Comparison of ENCODE assay signal across 8 cellular contexts in genomic region chr14:51873221-51873893, GRCh38. TPM values are rescaled to one million over a fixed set of nuclear protein-coding genes. Genes with fewer than 3 reads are reported as not detected.
DNase-seq lines count a peak whose midpoint lies in the region; ATAC-seq and TF ChIP-seq lines count a peak whose summit lies in the region.

No MANE protein-coding gene starts in this region.

- no peaks in the 10 kb centered on the region for H3K9me3 Mint-ChIP-seq in T-cell

- no peaks in the 10 kb centered on the region for H3K27me3 Mint-ChIP-seq in T-cell

- ATAC-seq in GM21423 (IDR thresholded peaks at IDR 0.05; ENCODE audit: unreplicated experiment), result peak; percentile 92
- ATAC-seq in HG03571 (IDR thresholded peaks at IDR 0.05; ENCODE audit: unreplicated experiment), result peak; percentile 82
- ATAC-seq in T-cell (replicated peaks in 1 of 4), result peak; percentile 46 to 62 (median 54)

- peak overlapping the region; percentile 75 to 85 for H3K27ac Mint-ChIP-seq in T-cell

- peaks cover 57 to 68% (median 68%) of the 10 kb centered on the region in 3 donors for H3K4me1 Mint-ChIP-seq in T-cell

- no peak overlapping the region for H2AFZ ChIP-seq in fibroblast of lung (ENCODE audit: low read length)

- H3K36me3 ChIP-seq in fibroblast of lung (ENCODE audit: control insufficient read depth, insufficient read depth, low read length), result no peaks in the 10 kb centered on the region

- no peak for TF ChIP-seq CTCF in fibroblast of lung (conservative IDR thresholded peaks at IDR 0.05 in 1 of 2, IDR thresholded peaks at IDR 0.05 in 1 of 2; ENCODE audit: low read depth in 1 of 2, low read length in 2 of 2)

- no peak overlapping the region for H3K4me3 ChIP-seq in fibroblast of lung (replicated peaks in 1 of 4; ENCODE audit: control extremely low read depth in 1 of 4, insufficient read depth in 1 of 4, low read depth in 3 of 4, low read length in 4 of 4)

- no peaks in the 10 kb centered on the region for H3K79me2 ChIP-seq in fibroblast of lung (ENCODE audit: control insufficient read depth, insufficient read depth, low read length)

- CTCF ChIA-PET in T-cell (lab: Charles Lee), result no interaction called here

- H3K9me3 ChIP-seq in fibroblast of lung (ENCODE audit: control insufficient read depth, insufficient read depth, low read depth, low read length), result no peaks in the 10 kb centered on the region

- H3K27ac ChIP-seq in fibroblast of lung (ENCODE audit: insufficient read depth, low read length), result peak overlapping the region; percentile 18

- H3K36me3 Mint-ChIP-seq in T-cell, result peaks cover 26% of the 10 kb centered on the region

- DNase-seq in NOMO-1 treated with DMSO at 0.1 percent for 48 hours (lab: John Stamatoyannopoulos, UW; ENCODE audit: unreplicated experiment) (peak; percentile 68), NOMO-1 treated with dmso at 0.1 percent for 144 hours (lab: John Stamatoyannopoulos, UW; ENCODE audit: unreplicated experiment) (no peak), T-cell (no peak), fibroblast of lung (ENCODE audit: low read depth in 2 of 2) (peak; percentile 94 to 96), middle frontal gyrus (ENCODE audit: extremely low spot score, low spot score) (no peak)
- peak; percentile 58 for DNase-seq in stimulated activated CD4-positive, alpha-beta T cell treated with anti-CD3 and anti-CD28 coated beads, Interleukin-4, amount 100 ng/mL, for 24 hours

- H3K4me3 Mint-ChIP-seq in T-cell, result peak overlapping the region in 2 of 3 donors; percentile 10 to 49

- POLR2A ChIA-PET in T-cell (lab: Charles Lee), result interaction anchor here in 1 of 2 donors (1.0 to 1.6 kb wide), 3 partner anchors 10 to 12 kb away, joined by 3 read pairs; no protein-coding TSS in a partner anchor

- H3K27me3 ChIP-seq in fibroblast of lung (ENCODE audit: control insufficient read depth, insufficient read depth, low read length), result no peaks in the 10 kb centered on the region

- H4K20me1 ChIP-seq in fibroblast of lung (ENCODE audit: control insufficient read depth, extremely low read depth, insufficient read depth, low read length), result no peaks in the 10 kb centered on the region

- peak overlapping the region; percentile 67 for H3K4me2 ChIP-seq in fibroblast of lung (ENCODE audit: extremely low read depth, insufficient read depth, low read length)

- H3K9ac ChIP-seq in fibroblast of lung (ENCODE audit: insufficient read depth, low read length), result no peak overlapping the region

- H3K4me1 ChIP-seq in fibroblast of lung (ENCODE audit: control insufficient read depth, extremely low read depth, insufficient read depth, low read length), result peaks cover 5% of the 10 kb centered on the region

RNA-seq across cellular contexts. Expression of gene GNG2, which starts 12.9 kb away (rescaled TPM):
- 100 to 1,000 TPM in 2 of 5 donors, 10 to 100 TPM in 3; 82.2 to 197 (median 99.0) TPM for total RNA-seq in T-cell
- 19.0 and 21.5 TPM in 2 replicates for total RNA-seq in fibroblast of lung
- polyA plus RNA-seq in fibroblast of lung, result 21.1 and 37.0 TPM in 2 replicates
- 11.6 and 20.0 TPM in 2 replicates for polyA plus RNA-seq in fibroblast of lung (2012)
- 15.8 and 29.6 TPM in 2 replicates for polyA minus RNA-seq in fibroblast of lung (ENCODE audit: low replicate concordance)

Comparison
In these comparisons a context has a peak if more than half of its experiments do, and no peak if none do; other contexts are left out.
1. DNase-seq: peak in NOMO-1 treated with DMSO at 0.1 percent for 48 hours (single experiment), fibroblast of lung (2 of 2) and stimulated activated CD4-positive, alpha-beta T cell treated with anti-CD3 and anti-CD28 coated beads, Interleukin-4, amount 100 ng/mL, for 24 hours (single experiment); none in NOMO-1 treated with dmso at 0.1 percent for 144 hours (single experiment), T-cell (0 of 34) and middle frontal gyrus (single experiment).
2. Peak in every context shown above with its lines, with median percentiles within 50 percentile points of each other: ATAC-seq.